Comparison of ENCODE assay signal across 8 cellular contexts in genomic region chr5:32504923-32505596, GRCh38.
DNase-seq lines count a peak whose midpoint lies in the region; TF ChIP-seq lines count a peak whose summit lies in the region.

No MANE protein-coding gene starts in this region.

- H3K27me3 ChIP-seq in mammary epithelial cell (ENCODE audit: insufficient read depth, low read length) (no peaks in the 10 kb centered on the region), tibial artery (no peaks in the 10 kb centered on the region), spleen (replicated peaks in 1 of 7) (peaks cover 0 to 49% (median 0%) of the 10 kb centered on the region in 7 donors)

- H4K20me1 ChIP-seq in mammary epithelial cell (ENCODE audit: insufficient read depth, low read length), result no peaks in the 10 kb centered on the region

- no peak overlapping the region for H3K4me2 ChIP-seq in mammary epithelial cell (ENCODE audit: insufficient read depth, low read depth, low read length)

- dilution Hi-C loops in mammary epithelial cell (cut with HindIII; ENCODE audit: low sequenced_read_pairs), result no loop called here

- peaks cover 33% of the 10 kb centered on the region for H3K4me1 ChIP-seq in mammary epithelial cell (ENCODE audit: insufficient read depth, low read length)
- peaks cover 0 to 37% (median 22%) of the 10 kb centered on the region in 4 donors for H3K4me1 ChIP-seq in tibial artery
- peaks cover 0 to 31% (median 9%) of the 10 kb centered on the region in 6 donors for H3K4me1 ChIP-seq in spleen

- in situ Hi-C loops in mammary epithelial cell (cut with MboI; ENCODE audit: low sequenced_read_pairs in 2 of 2), result no loop called here

- intact Hi-C loops in mammary epithelial cell (cut with micrococcal nuclease) (loop anchor here (10.0 kb wide), 1 partner anchor 680 kb away; no protein-coding TSS in a partner anchor), lower leg skin (cut with DNase I; ENCODE audit: low total_unique reads) (no loop called here), tibial artery (cut with DNase I; ENCODE audit: low total_unique reads) (no loop called here), spleen (cut with DNase I; ENCODE audit: low total_unique reads) (no loop called here)

- no peak overlapping the region for H3K9ac ChIP-seq in mammary epithelial cell (ENCODE audit: insufficient read depth, low read length)

- WGBS in mammary epithelial cell (ENCODE audit: low coverage, missing lambda C conversion rate), result 17% methylated on average over 10 of the region's 10 CpGs
- 10 to 13% methylated on average over 10 of the region's 10 CpGs for WGBS in lower leg skin, 2 donors
- 9 to 15% (median 10%) methylated on average over 10 of the region's 10 CpGs for WGBS in spleen, 5 donors

- H2AFZ ChIP-seq in mammary epithelial cell (ENCODE audit: low read depth, low read length), result peak overlapping the region; percentile 61

- TF ChIP-seq POLR2A in lower leg skin (IDR thresholded peaks at IDR 0.05) (no peak), spleen (IDR thresholded peaks at IDR 0.05) (no peak)

- peak; percentile 34 for DNase-seq in HEK293T (ENCODE audit: extremely low spot score)
- peak; percentile 78 for DNase-seq in NCI-H2227 (lab: John Stamatoyannopoulos, UW; ENCODE audit: unreplicated experiment)
- no peak for DNase-seq in mammary epithelial cell
- peak; percentile 37 to 88 for DNase-seq in lower leg skin (ENCODE audit: low spot score in 2 of 2)
- peak; percentile 56 to 70 for DNase-seq in tibial artery
- no peak for DNase-seq in activated CD8-positive, alpha-beta memory T cell treated with anti-CD3 and anti-CD28 coated beads, Interleukin-2, amount 50 U/mL, for 4 hours
- no peak for DNase-seq in spleen
- DNase-seq in activated T-cell treated with anti-CD3 and anti-CD28 coated beads, Interleukin-2, amount 50 U/mL, for 1 hour, result no peak

- H3K27ac ChIP-seq in mammary epithelial cell (ENCODE audit: insufficient read depth, low read depth, low read length), result no peak overlapping the region
- H3K27ac ChIP-seq in tibial artery, result peak overlapping the region; percentile 57 to 58
- H3K27ac ChIP-seq in spleen, result peak overlapping the region in 4 of 8 donors; percentile 40 to 52 (median 43)

- no peaks in the 10 kb centered on the region for H3K79me2 ChIP-seq in mammary epithelial cell (ENCODE audit: insufficient read depth, low read length)

- H3K9me3 ChIP-seq in mammary epithelial cell (replicated peaks; ENCODE audit: insufficient read depth, low read length) (no peaks in the 10 kb centered on the region), tibial artery (no peaks in the 10 kb centered on the region), spleen (no peaks in the 10 kb centered on the region)

- no TSS peak for BruUV-seq in mammary epithelial cell (replicated peaks; lab: Mats Ljungman, UMichigan)

- POLR2A ChIA-PET in HEK293T (lab: Yijun Ruan, JAX), result interaction anchor here (0.9 kb wide), 1 partner anchor 27 kb away, joined by 3 read pairs; no protein-coding TSS in a partner anchor

- H3K4me3 ChIP-seq in mammary epithelial cell (replicated peaks in 1 of 3; ENCODE audit: insufficient read depth in 1 of 3, low read depth in 2 of 3, low read length in 3 of 3) (no peak overlapping the region), lower leg skin (ENCODE audit: low read depth, poor library complexity, severe bottlenecking) (no peak overlapping the region), tibial artery (peak overlapping the region in 1 of 2 donors; percentile 9), spleen (no peak overlapping the region)

- H3K36me3 ChIP-seq in mammary epithelial cell (ENCODE audit: insufficient read depth, low read length), result no peaks in the 10 kb centered on the region
- H3K36me3 ChIP-seq in tibial artery, result no peaks in the 10 kb centered on the region
- no peaks in the 10 kb centered on the region for H3K36me3 ChIP-seq in spleen

- TF ChIP-seq CTCF in mammary epithelial cell (conservative IDR thresholded peaks at IDR 0.05 in 1 of 2, IDR thresholded peaks at IDR 0.05 in 1 of 2; ENCODE audit: extremely low read depth in 1 of 2, insufficient read depth in 1 of 2, low read depth in 1 of 2, low read length in 2 of 2) (no peak), lower leg skin (IDR thresholded peaks at IDR 0.05) (no peak), tibial artery (IDR thresholded peaks at IDR 0.05) (no peak), spleen (IDR thresholded peaks at IDR 0.05 in 8 of 11, conservative IDR thresholded peaks at IDR 0.05 in 3 of 11) (no peak)

- CTCF ChIA-PET in HEK293T (lab: Yijun Ruan, JAX) (interaction anchor here (1.1 to 1.3 kb wide), 2 partner anchors 15 to 16 kb away, joined by 3 to 9 read pairs; no protein-coding TSS in a partner anchor), mammary epithelial cell (lab: Charles Lee; ENCODE audit: low non-redundant PET) (no interaction called here)

TF ChIP-seq in HEK293T, 16 proteins besides CTCF, POLR2A, EP300 and RAD21:
- TF ChIP-seq SP1 (IDR thresholded peaks at IDR 0.05) (no peak), NFRKB (IDR thresholded peaks at IDR 0.05) (no peak), CTBP1 (IDR thresholded peaks at IDR 0.05; ENCODE audit: borderline replicate concordance) (no peak), ARNT (IDR thresholded peaks at IDR 0.05) (no peak), L3MBTL2 (conservative IDR thresholded peaks at IDR 0.05) (no peak), BHLHE40 (IDR thresholded peaks at IDR 0.05; ENCODE audit: borderline replicate concordance) (no peak), LEF1 (IDR thresholded peaks at IDR 0.05; ENCODE audit: borderline replicate concordance) (no peak), TARDBP (IDR thresholded peaks at IDR 0.05) (no peak), FOXA1 (IDR thresholded peaks at IDR 0.05) (no peak), FOXM1 (IDR thresholded peaks at IDR 0.05; ENCODE audit: borderline replicate concordance) (no peak), ELF4 (IDR thresholded peaks at IDR 0.05) (no peak), ZNF384 (IDR thresholded peaks at IDR 0.05) (no peak), FOXK2 (IDR thresholded peaks at IDR 0.05) (no peak), SUZ12 (IDR thresholded peaks at IDR 0.05) (no peak), HDGF (IDR thresholded peaks at IDR 0.05; ENCODE audit: borderline replicate concordance) (no peak), PKNOX1 (IDR thresholded peaks at IDR 0.05) (no peak)
TF ChIP-seq in HEK293T: peak in this region for 0.

Comparison
In these comparisons a context has a peak if more than half of its experiments do, and no peak if none do; other contexts are left out.
1. DNase-seq: peak in HEK293T (single experiment), NCI-H2227 (single experiment), lower leg skin (2 of 2) and tibial artery (2 of 2); none in mammary epithelial cell (single experiment), activated CD8-positive, alpha-beta memory T cell treated with anti-CD3 and anti-CD28 coated beads, Interleukin-2, amount 50 U/mL, for 4 hours (single experiment), spleen (single experiment) and activated T-cell treated with anti-CD3 and anti-CD28 coated beads, Interleukin-2, amount 50 U/mL, for 1 hour (single experiment).